In the genomic region with DNA sequence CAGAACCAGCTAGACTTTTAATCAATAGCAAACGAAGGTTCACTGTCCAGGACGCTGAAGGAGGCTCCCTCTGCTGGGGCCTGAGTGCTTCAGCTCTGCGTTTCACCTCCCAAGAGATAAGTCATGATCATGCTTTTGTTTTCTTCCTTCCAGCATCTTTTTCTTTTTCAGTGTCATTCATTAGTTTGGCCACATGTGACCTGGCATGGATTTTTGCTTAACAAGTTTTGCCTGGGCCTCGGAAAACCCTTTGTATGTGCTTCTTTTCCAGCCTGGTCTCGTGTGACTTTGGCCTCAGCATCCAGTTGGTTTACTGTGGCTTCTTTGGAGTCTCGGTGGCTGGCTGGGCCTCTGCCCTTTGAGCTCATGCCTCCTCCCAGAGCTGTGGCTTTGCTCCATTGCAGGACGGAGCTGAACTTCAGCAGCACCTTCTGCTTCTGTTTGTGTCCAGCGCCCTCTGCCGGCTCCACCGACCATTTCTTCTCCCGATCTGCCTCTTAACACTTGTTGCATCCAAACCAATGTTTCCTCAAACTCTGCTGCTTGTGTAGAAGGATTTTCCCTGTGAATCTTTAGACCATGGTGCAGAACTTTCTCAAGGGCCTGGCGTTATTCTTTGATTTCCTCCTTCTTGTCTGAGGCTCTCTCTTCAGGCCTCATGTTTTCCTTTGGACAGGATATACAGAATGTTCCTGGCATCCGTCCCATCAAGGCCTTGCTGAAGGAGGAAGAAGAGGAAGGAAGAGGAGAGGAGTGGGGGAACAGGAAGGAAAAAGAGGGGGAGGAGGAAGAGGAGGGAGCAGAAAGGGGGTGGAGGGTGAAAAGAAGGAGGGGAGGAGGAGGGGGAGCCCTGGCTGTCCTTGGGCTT, we compare ENCODE assay signal across 8 cellular contexts. TPM values are rescaled to one million over a fixed set of nuclear protein-coding genes. Genes with fewer than 3 reads are reported as not detected.
DNase-seq lines count a peak whose midpoint lies in the region; ATAC-seq and TF ChIP-seq lines count a peak whose summit lies in the region.

No MANE protein-coding gene starts in this region.

- no peaks in the 10 kb centered on the region for H3K27me3 Mint-ChIP-seq in chondrocyte (ENCODE audit: low read depth)

- H3K27ac Mint-ChIP-seq in chondrocyte (ENCODE audit: unreplicated experiment) = peak overlapping the region; percentile 87

- H3K4me1 Mint-ChIP-seq in chondrocyte (ENCODE audit: low read depth) = peaks cover 37% of the 10 kb centered on the region

- no peak overlapping the region for H3K4me3 Mint-ChIP-seq in chondrocyte (ENCODE audit: unreplicated experiment)

- no peak for ATAC-seq in GM18505 (IDR thresholded peaks at IDR 0.05; ENCODE audit: unreplicated experiment)

- H3K27ac ChIP-seq in layer of hippocampus (ENCODE audit: low read depth, low read length) = peak overlapping the region; percentile 67

- no peaks in the 10 kb centered on the region for H3K9me3 Mint-ChIP-seq in chondrocyte (ENCODE audit: low read depth)

- no peaks in the 10 kb centered on the region for H3K27me3 ChIP-seq in layer of hippocampus (ENCODE audit: control insufficient read depth, insufficient read depth, low read length)

- peak; percentile 94 for DNase-seq in AG08396 (ENCODE audit: low spot score)
- DNase-seq in GM19240 (ENCODE audit: insufficient read length, low spot score) = peak; percentile 76
- peak; percentile 70 for DNase-seq in NCI-H2227 treated with DMSO at 0.1 percent for 48 hours (lab: John Stamatoyannopoulos, UW)
- peak; percentile 45 for DNase-seq in activated CD4-positive, CD25-positive, alpha-beta regulatory T cell treated with anti-CD3 and anti-CD28 coated beads, Interleukin-2, amount 50 U/mL, for 16 hours (ENCODE audit: low read depth, low spot score)
- DNase-seq in chondrocyte (ENCODE audit: low spot score) = no peak
- DNase-seq in stimulated activated CD4-positive, alpha-beta T cell treated with anti-CD3 and anti-CD28 coated beads, Interleukin-1b, Interleukin-23, amount 100 ng/mL, for 4 hours (ENCODE audit: low read depth in 2 of 2) = peak; percentile 65 to 67

- TF ChIP-seq POLR2A in GM18505 (IDR thresholded peaks at IDR 0.05; ENCODE audit: borderline replicate concordance, extremely low read depth, insufficient read depth, insufficient read length) = no peak

- H3K36me3 Mint-ChIP-seq in chondrocyte (ENCODE audit: low read depth) = peaks cover 6% of the 10 kb centered on the region

- peak; percentile 91 for TF ChIP-seq CTCF in chondrocyte (IDR thresholded peaks at IDR 0.05)

RNA-seq across cellular contexts. Expression of a gene that starts 23.6 kb away (rescaled TPM):
- 16.2 to 33.3 TPM (median 16.5 TPM) in 3 replicates for total RNA-seq in chondrocyte

RNA-seq across cellular contexts. Expression of a gene that starts 25.0 kb away (rescaled TPM):
- 2.7 to 3.3 TPM (median 2.9 TPM) in 3 replicates for total RNA-seq in chondrocyte

RNA-seq across cellular contexts. Expression of a gene that starts 56.9 kb away (rescaled TPM):
- total RNA-seq in chondrocyte = 15.1 to 21.1 TPM (median 15.8 TPM) in 3 replicates

RNA-seq across cellular contexts. Expression of a gene that starts 59.9 kb away (rescaled TPM):
- total RNA-seq in chondrocyte = 24.9 to 36.7 TPM (median 29.7 TPM) in 3 replicates
